Comparison of ENCODE assay signal across 11 cellular contexts in genomic region chr12:1587927-1588573, GRCh38. TPM values are rescaled to one million over a fixed set of nuclear protein-coding genes. Genes with fewer than 3 reads are reported as not detected.
DNase-seq lines count a peak whose midpoint lies in the region; ATAC-seq, FAIRE-seq and TF ChIP-seq lines count a peak whose summit lies in the region.
"Had no signal": no experiment of that assay in that cellular context is flagged by ENCODE, and none has a peak within 500 bp of the region (broad histone marks: within the 10 kb centered on the region; RNA-seq: fewer than 3 reads in every experiment).

No MANE protein-coding gene starts in this region.

- CTCF ChIA-PET in activated CD4-positive, alpha-beta memory T cell treated with anti-CD3 and anti-CD28 coated beads for 36 hours (lab: Charles Lee): interaction anchor here (0.8 to 6.9 kb wide), 3 partner anchors 17 to 471 kb away, joined by 3 to 80 read pairs (median 5); no protein-coding TSS in a partner anchor
- CTCF ChIA-PET in activated CD4-positive, alpha-beta memory T cell treated with anti-CD3 and anti-CD28 coated beads, Interleukin-2, amount 10 ng/mL, durations not matched to agents 7 days and 5 days (lab: Charles Lee): interaction anchor here (0.5 to 3.6 kb wide), 2 partner anchors 284 to 470 kb away, joined by 3 to 18 read pairs; no protein-coding TSS in a partner anchor
- CTCF ChIA-PET in T-cell (lab: Charles Lee): interaction anchor here (0.5 to 5.3 kb wide), 11 partner anchors 11 to 1288 kb away, joined by 3 to 55 read pairs (median 5); no protein-coding TSS in a partner anchor

- 40% methylated on average over 5 of the region's 5 CpGs for WGBS in hepatocyte (ENCODE audit: low lambda C conversion rate, missing lambda C conversion rate)

- no peak for DNase-seq in activated CD4-positive, alpha-beta memory T cell treated with anti-CD3 and anti-CD28 coated beads for 36 hours
- DNase-seq in activated CD4-positive, alpha-beta memory T cell treated with anti-CD3 and anti-CD28 coated beads, Interleukin-2, amount 10 ng/mL, durations not matched to agents 7 days and 5 days: no peak
- peak in 2 of 34 experiments; percentile 21 to 25 for DNase-seq in T-cell
- DNase-seq in hepatocyte (ENCODE audit: low spot score): no peak
- DNase-seq in stimulated activated naive B cell treated with anti-CD40 and anti-IgM and Interleukin-4, amounts not matched to agents 10 μg/mL and 1 μg/mL and 100 μg/mL, for 72 hours: no peak
- no peak for DNase-seq in GM12891 (ENCODE audit: insufficient read length, low spot score)
- no peak for DNase-seq in HTR-8/SVneo (ENCODE audit: insufficient read length, low spot score)
- no peak for DNase-seq in COR-L47 (lab: John Stamatoyannopoulos, UW)
- DNase-seq: endodermal cell, GF-D8, T-helper 2 cell had no signal

- POLR2A ChIA-PET in activated CD4-positive, alpha-beta memory T cell treated with anti-CD3 and anti-CD28 coated beads for 36 hours (lab: Charles Lee): no interaction called here
- POLR2A ChIA-PET in activated CD4-positive, alpha-beta memory T cell treated with anti-CD3 and anti-CD28 coated beads, Interleukin-2, amount 10 ng/mL, durations not matched to agents 7 days and 5 days (lab: Charles Lee): interaction anchor here (1.4 kb wide), 1 partner anchor 14 kb away, joined by 9 read pairs; no protein-coding TSS in a partner anchor
- POLR2A ChIA-PET in T-cell (lab: Charles Lee): interaction anchor here (0.6 to 1.1 kb wide), 2 partner anchors 14 kb away, joined by 3 to 4 read pairs; no protein-coding TSS in a partner anchor

- H3K9me3 ChIP-seq in hepatocyte (ENCODE audit: low read depth): no peaks in the 10 kb centered on the region

- TF ChIP-seq POLR2A in GM12891 (IDR thresholded peaks at IDR 0.05; ENCODE audit: low read depth, low read length): no peak

- H3K27ac ChIP-seq in hepatocyte: peak overlapping the region; percentile 4

- H3K4me2 ChIP-seq in hepatocyte: peak overlapping the region; percentile 10

- H3K36me3 ChIP-seq in hepatocyte (replicated peaks; ENCODE audit: insufficient read depth, low read depth): no peaks in the 10 kb centered on the region

- H3K4me1 ChIP-seq in hepatocyte (ENCODE audit: insufficient read depth): peaks cover 43% of the 10 kb centered on the region

- no peak overlapping the region for H3K4me3 Mint-ChIP-seq in activated CD4-positive, alpha-beta memory T cell treated with anti-CD3 and anti-CD28 coated beads for 36 hours
- no peak overlapping the region for H3K4me3 Mint-ChIP-seq in activated CD4-positive, alpha-beta memory T cell treated with anti-CD3 and anti-CD28 coated beads, Interleukin-2, amount 10 ng/mL, durations not matched to agents 7 days and 5 days
- H3K4me3 Mint-ChIP-seq in T-cell: peak overlapping the region; percentile 37 to 85 (median 43)
- peak overlapping the region; percentile 70 to 77 for H3K4me3 Mint-ChIP-seq in stimulated activated naive B cell treated with anti-CD40 and anti-IgM and Interleukin-4, amounts not matched to agents 10 μg/mL and 1 μg/mL and 100 μg/mL, for 72 hours
- H3K4me3 Mint-ChIP-seq: endodermal cell had no signal

- H3K9me2 ChIP-seq in hepatocyte (replicated peaks; ENCODE audit: insufficient read depth): no peaks in the 10 kb centered on the region

- H3K4me3 ChIP-seq in hepatocyte: no peak overlapping the region

- H3K36me3 Mint-ChIP-seq in activated CD4-positive, alpha-beta memory T cell treated with anti-CD3 and anti-CD28 coated beads for 36 hours: peaks cover 14% of the 10 kb centered on the region
- peaks cover 42% of the 10 kb centered on the region for H3K36me3 Mint-ChIP-seq in activated CD4-positive, alpha-beta memory T cell treated with anti-CD3 and anti-CD28 coated beads, Interleukin-2, amount 10 ng/mL, durations not matched to agents 7 days and 5 days (ENCODE audit: low read depth)
- H3K36me3 Mint-ChIP-seq in T-cell: peaks cover 23% of the 10 kb centered on the region
- peaks cover 14 to 30% of the 10 kb centered on the region in 2 donors for H3K36me3 Mint-ChIP-seq in stimulated activated naive B cell treated with anti-CD40 and anti-IgM and Interleukin-4, amounts not matched to agents 10 μg/mL and 1 μg/mL and 100 μg/mL, for 72 hours

- no peak overlapping the region for H2AFZ ChIP-seq in hepatocyte

- peak overlapping the region; percentile 39 for H3K27ac Mint-ChIP-seq in activated CD4-positive, alpha-beta memory T cell treated with anti-CD3 and anti-CD28 coated beads for 36 hours
- H3K27ac Mint-ChIP-seq in activated CD4-positive, alpha-beta memory T cell treated with anti-CD3 and anti-CD28 coated beads, Interleukin-2, amount 10 ng/mL, durations not matched to agents 7 days and 5 days: no peak overlapping the region
- peak overlapping the region; percentile 78 to 87 for H3K27ac Mint-ChIP-seq in T-cell
- peak overlapping the region; percentile 51 for H3K27ac Mint-ChIP-seq in stimulated activated naive B cell treated with anti-CD40 and anti-IgM and Interleukin-4, amounts not matched to agents 10 μg/mL and 1 μg/mL and 100 μg/mL, for 72 hours
- H3K27ac Mint-ChIP-seq: endodermal cell had no signal

- TF ChIP-seq CTCF in hepatocyte (IDR thresholded peaks at IDR 0.05; ENCODE audit: poor library complexity): no peak

- H3K27me3 Mint-ChIP-seq in activated CD4-positive, alpha-beta memory T cell treated with anti-CD3 and anti-CD28 coated beads for 36 hours: no peaks in the 10 kb centered on the region
- no peaks in the 10 kb centered on the region for H3K27me3 Mint-ChIP-seq in activated CD4-positive, alpha-beta memory T cell treated with anti-CD3 and anti-CD28 coated beads, Interleukin-2, amount 10 ng/mL, durations not matched to agents 7 days and 5 days
- H3K27me3 Mint-ChIP-seq in T-cell: no peaks in the 10 kb centered on the region
- H3K27me3 Mint-ChIP-seq in stimulated activated naive B cell treated with anti-CD40 and anti-IgM and Interleukin-4, amounts not matched to agents 10 μg/mL and 1 μg/mL and 100 μg/mL, for 72 hours: no peaks in the 10 kb centered on the region

- peaks cover 46% of the 10 kb centered on the region for H3K4me1 Mint-ChIP-seq in activated CD4-positive, alpha-beta memory T cell treated with anti-CD3 and anti-CD28 coated beads for 36 hours (ENCODE audit: low read depth)
- peaks cover 54% of the 10 kb centered on the region for H3K4me1 Mint-ChIP-seq in activated CD4-positive, alpha-beta memory T cell treated with anti-CD3 and anti-CD28 coated beads, Interleukin-2, amount 10 ng/mL, durations not matched to agents 7 days and 5 days
- H3K4me1 Mint-ChIP-seq in T-cell: peaks cover 60 to 66% (median 66%) of the 10 kb centered on the region in 3 donors
- peaks cover 44 to 68% of the 10 kb centered on the region in 2 donors for H3K4me1 Mint-ChIP-seq in stimulated activated naive B cell treated with anti-CD40 and anti-IgM and Interleukin-4, amounts not matched to agents 10 μg/mL and 1 μg/mL and 100 μg/mL, for 72 hours

- H3K79me2 ChIP-seq in hepatocyte: peaks cover 49% of the 10 kb centered on the region

- peaks cover 31% of the 10 kb centered on the region for H4K20me1 ChIP-seq in hepatocyte (ENCODE audit: insufficient read depth, poor library complexity, severe bottlenecking)

- intact Hi-C loops in activated CD4-positive, alpha-beta memory T cell treated with anti-CD3 and anti-CD28 coated beads for 36 hours (cut with micrococcal nuclease): no loop called here

- FAIRE-seq in GM12891 (lab: Jason Lieb, UNC): no peak
- FAIRE-seq in HTR-8/SVneo (lab: Jason Lieb, UNC): no peak

- no peaks in the 10 kb centered on the region for H3K27me3 ChIP-seq in hepatocyte

- no peaks in the 10 kb centered on the region for H3K9me3 Mint-ChIP-seq in activated CD4-positive, alpha-beta memory T cell treated with anti-CD3 and anti-CD28 coated beads for 36 hours
- H3K9me3 Mint-ChIP-seq in activated CD4-positive, alpha-beta memory T cell treated with anti-CD3 and anti-CD28 coated beads, Interleukin-2, amount 10 ng/mL, durations not matched to agents 7 days and 5 days: no peaks in the 10 kb centered on the region
- no peaks in the 10 kb centered on the region for H3K9me3 Mint-ChIP-seq in T-cell
- H3K9me3 Mint-ChIP-seq in stimulated activated naive B cell treated with anti-CD40 and anti-IgM and Interleukin-4, amounts not matched to agents 10 μg/mL and 1 μg/mL and 100 μg/mL, for 72 hours: no peaks in the 10 kb centered on the region
- H3K9me3 Mint-ChIP-seq: endodermal cell had no signal

- ATAC-seq in T-cell (replicated peaks in 1 of 4): peak in 1 of 4 experiments; percentile 73
- peak in 1 of 2 donors; percentile 29 for ATAC-seq in stimulated activated naive B cell treated with anti-CD40 and anti-IgM and Interleukin-4, amounts not matched to agents 10 μg/mL and 1 μg/mL and 100 μg/mL, for 72 hours (replicated peaks)

TF ChIP-seq in GM12891, 5 proteins besides CTCF, POLR2A, EP300 and RAD21:
- TF ChIP-seq TAF1 (IDR thresholded peaks at IDR 0.05; ENCODE audit: low read depth, low read length): no peak
- TF ChIP-seq PAX5 (IDR thresholded peaks at IDR 0.05; ENCODE audit: insufficient read depth, low read length, severe bottlenecking): no peak
- TF ChIP-seq POU2F2 (IDR thresholded peaks at IDR 0.05; ENCODE audit: low read depth, low read length): no peak
- TF ChIP-seq SPI1 (IDR thresholded peaks at IDR 0.05; ENCODE audit: low read depth, low read length): no peak
- TF ChIP-seq POLR2AphosphoS5 (IDR thresholded peaks at IDR 0.05; ENCODE audit: low read depth, low read length): no peak

RNA-seq across cellular contexts. Expression of gene FBXL14, which starts 6.3 kb away (rescaled TPM):
- 10 to 100 TPM; 13.5 to 14.4 TPM for total RNA-seq in activated CD4-positive, alpha-beta memory T cell treated with anti-CD3 and anti-CD28 coated beads for 36 hours
- total RNA-seq in activated CD4-positive, alpha-beta memory T cell treated with anti-CD3 and anti-CD28 coated beads, Interleukin-2, amount 10 ng/mL, durations not matched to agents 7 days and 5 days: 10 to 100 TPM; 30.3 to 30.9 TPM
- total RNA-seq in T-cell: 10 to 100 TPM; 27.3 to 48.7 (median 42.5) TPM
- total RNA-seq in hepatocyte: 8.6 and 13.5 TPM in 2 replicates
- polyA plus RNA-seq in hepatocyte: 10.7 and 11.7 TPM in 2 replicates
- 5.0 TPM for polyA plus RNA-seq in GM12891 (2012; ENCODE audit: low read depth, missing spikeins)

RNA-seq across cellular contexts. Expression of gene WNT5B, which starts 41.0 kb away (rescaled TPM):
- not detected for total RNA-seq in activated CD4-positive, alpha-beta memory T cell treated with anti-CD3 and anti-CD28 coated beads for 36 hours
- total RNA-seq in activated CD4-positive, alpha-beta memory T cell treated with anti-CD3 and anti-CD28 coated beads, Interleukin-2, amount 10 ng/mL, durations not matched to agents 7 days and 5 days: 1 to 10 TPM; 1.4 to 1.7 TPM
- total RNA-seq in T-cell: under 1 TPM in 1 of 5 donors, not detected in 4; 0.20 TPM
- 16.6 and 19.9 TPM in 2 replicates for total RNA-seq in hepatocyte
- 35.3 and 46.7 TPM in 2 replicates for polyA plus RNA-seq in hepatocyte
- 6.7 TPM for polyA plus RNA-seq in GM12891 (2012; ENCODE audit: low read depth, missing spikeins)

Comparison
In these comparisons a context has a peak if more than half of its experiments do, and no peak if none do; other contexts are left out.
1. H3K4me3 Mint-ChIP-seq: peak in T-cell (3 of 3) and stimulated activated naive B cell treated with anti-CD40 and anti-IgM and Interleukin-4, amounts not matched to agents 10 μg/mL and 1 μg/mL and 100 μg/mL, for 72 hours (2 of 2); none in activated CD4-positive, alpha-beta memory T cell treated with anti-CD3 and anti-CD28 coated beads for 36 hours (single experiment) and activated CD4-positive, alpha-beta memory T cell treated with anti-CD3 and anti-CD28 coated beads, Interleukin-2, amount 10 ng/mL, durations not matched to agents 7 days and 5 days (single experiment).